Comparison of ENCODE assay signal across 8 cellular contexts in genomic region chr20:58650181-58650775, GRCh38. TPM values are rescaled to one million over a fixed set of nuclear protein-coding genes. Genes with fewer than 3 reads are reported as not detected.
DNase-seq lines count a peak whose midpoint lies in the region; ATAC-seq and TF ChIP-seq lines count a peak whose summit lies in the region.

No MANE protein-coding gene starts in this region.

- peak overlapping the region; percentile 90 for H3K4me3 Mint-ChIP-seq in WTC11
- H3K4me3 Mint-ChIP-seq in dendritic cell treated with granulocyte-macrophage colony-stimulating factor and Interleukin-4, amounts not matched to agents 40 ng/mL and 50 ng/mL, for 4 days = peak overlapping the region; percentile 96

- ATAC-seq in HG02798 (IDR thresholded peaks at IDR 0.05; ENCODE audit: poor library complexity, unreplicated experiment) (peak; percentile 7), WTC11 (peak; percentile 22), thoracic aorta (ENCODE audit: insufficient number of reproducible peaks, low FRiP score, low read depth) (peak; percentile 2), GM19463 (IDR thresholded peaks at IDR 0.05; ENCODE audit: unreplicated experiment) (no peak)

- TF ChIP-seq CTCF in DOHH2 (IDR thresholded peaks at IDR 0.05; ENCODE audit: low read depth, low read length, poor library complexity, severe bottlenecking) (peak; percentile 95), WTC11 (IDR thresholded peaks at IDR 0.05) (no peak), thoracic aorta (IDR thresholded peaks at IDR 0.05) (no peak)

- peak overlapping the region; percentile 69 for H3K4me2 ChIP-seq in DOHH2 (ENCODE audit: low read length)

- H3K9me3 Mint-ChIP-seq in WTC11 = no peaks in the 10 kb centered on the region
- no peaks in the 10 kb centered on the region for H3K9me3 Mint-ChIP-seq in dendritic cell treated with granulocyte-macrophage colony-stimulating factor and Interleukin-4, amounts not matched to agents 40 ng/mL and 50 ng/mL, for 4 days

- CTCF ChIA-PET in WTC11 (lab: Charles Lee) = interaction anchor here (0.5 to 7.3 kb wide), 32 partner anchors 13 to 420 kb away, joined by 3 to 119 read pairs (median 6); partner anchors contain the start of genes GNAS and NPEPL1

- H3K27me3 Mint-ChIP-seq in WTC11 (ENCODE audit: low read depth) = no peaks in the 10 kb centered on the region; the same call in 1 of the 2 replicates
- peaks cover 14% of the 10 kb centered on the region for H3K27me3 Mint-ChIP-seq in dendritic cell treated with granulocyte-macrophage colony-stimulating factor and Interleukin-4, amounts not matched to agents 40 ng/mL and 50 ng/mL, for 4 days

- peaks cover 18% of the 10 kb centered on the region for H4K20me1 ChIP-seq in DOHH2 (ENCODE audit: control insufficient read depth, insufficient read depth, low read depth, low read length)

- H3K4me1 ChIP-seq in DOHH2 (ENCODE audit: control insufficient read depth, low read length) = peaks cover 33% of the 10 kb centered on the region
- H3K4me1 ChIP-seq in mesodermal cell (ENCODE audit: control insufficient read depth, insufficient read depth, low read length, poor library complexity, severe bottlenecking) = peaks cover 9% of the 10 kb centered on the region
- H3K4me1 ChIP-seq in thoracic aorta (ENCODE audit: control insufficient read depth in 1 of 2, low read depth in 2 of 2) = peaks cover 29 to 53% of the 10 kb centered on the region in 2 donors

- no peak overlapping the region for H3K27ac Mint-ChIP-seq in WTC11
- H3K27ac Mint-ChIP-seq in dendritic cell treated with granulocyte-macrophage colony-stimulating factor and Interleukin-4, amounts not matched to agents 40 ng/mL and 50 ng/mL, for 4 days = peak overlapping the region; percentile 99

- H3K27ac ChIP-seq in DOHH2 (ENCODE audit: low read depth, low read length) = peak overlapping the region; percentile 66
- peak overlapping the region; percentile 85 for H3K27ac ChIP-seq in mesodermal cell (ENCODE audit: low read depth, low read length, severe bottlenecking)
- peak overlapping the region; percentile 93 for H3K27ac ChIP-seq in thoracic aorta

- peaks cover 36% of the 10 kb centered on the region for H3K36me3 ChIP-seq in DOHH2 (ENCODE audit: control insufficient read depth, low read length)
- H3K36me3 ChIP-seq in mesodermal cell (ENCODE audit: control insufficient read depth, insufficient read depth, low read length) = peaks cover 3% of the 10 kb centered on the region
- H3K36me3 ChIP-seq in thoracic aorta = no peaks in the 10 kb centered on the region

- WGBS in mesodermal cell (ENCODE audit: insufficient coverage in 2 of 2), 2 experiments = 44 to 61% methylated on average over 47 to 54 of the region's 62 CpGs

- H3K27me3 ChIP-seq in DOHH2 (ENCODE audit: control insufficient read depth, low read length) (peaks cover 10% of the 10 kb centered on the region), thoracic aorta (replicated peaks; ENCODE audit: insufficient read depth) (no peaks in the 10 kb centered on the region)

- intact Hi-C loops in dendritic cell treated with granulocyte-macrophage colony-stimulating factor and Interleukin-4, amounts not matched to agents 40 ng/mL and 50 ng/mL, for 4 days (cut with micrococcal nuclease) = loop anchor here (2.0 to 5.0 kb wide), 4 partner anchors 241 to 413 kb away; partner anchors contain the start of genes ATP5F1E and RAB22A

- H3K9me3 ChIP-seq in DOHH2 (ENCODE audit: control insufficient read depth, insufficient read depth, low read length) (no peaks in the 10 kb centered on the region), mesodermal cell (ENCODE audit: control insufficient read depth, low read length) (no peaks in the 10 kb centered on the region), thoracic aorta (no peaks in the 10 kb centered on the region)

- no peaks in the 10 kb centered on the region for H3K9me2 ChIP-seq in DOHH2 (replicated peaks; ENCODE audit: control insufficient read depth, low read length)

- H3F3A ChIP-seq in DOHH2 (ENCODE audit: control insufficient read depth, insufficient read depth) = no peaks in the 10 kb centered on the region

- DNase-seq in WTC11 (ENCODE audit: low spot score) = no peak
- DNase-seq in thoracic aorta (ENCODE audit: low spot score) = no peak
- no peak for DNase-seq in medulla oblongata (ENCODE audit: extremely low spot score)

- POLR2A ChIA-PET in WTC11 (lab: Charles Lee) = interaction anchor here (0.6 to 4.2 kb wide), 10 partner anchors 10 to 421 kb away, joined by 3 to 25 read pairs (median 7); partner anchors contain the start of gene GNAS

- H3K36me3 Mint-ChIP-seq in WTC11 = no peaks in the 10 kb centered on the region
- H3K36me3 Mint-ChIP-seq in dendritic cell treated with granulocyte-macrophage colony-stimulating factor and Interleukin-4, amounts not matched to agents 40 ng/mL and 50 ng/mL, for 4 days (ENCODE audit: low read depth) = peaks cover 20% of the 10 kb centered on the region

- peaks cover 42% of the 10 kb centered on the region for H3K79me2 ChIP-seq in DOHH2 (ENCODE audit: control insufficient read depth, low read length)

- peaks cover 27% of the 10 kb centered on the region for H3K4me1 Mint-ChIP-seq in WTC11
- peaks cover 29% of the 10 kb centered on the region for H3K4me1 Mint-ChIP-seq in dendritic cell treated with granulocyte-macrophage colony-stimulating factor and Interleukin-4, amounts not matched to agents 40 ng/mL and 50 ng/mL, for 4 days (ENCODE audit: low read depth)

- peak overlapping the region; percentile 86 for H3K4me3 ChIP-seq in DOHH2 (ENCODE audit: low read length)
- H3K4me3 ChIP-seq in mesodermal cell (ENCODE audit: extremely low read depth, insufficient read depth, low read length, poor library complexity, severe bottlenecking) = peak overlapping the region; percentile 83
- H3K4me3 ChIP-seq in thoracic aorta = peak overlapping the region; percentile 96

TF ChIP-seq in WTC11, 78 proteins besides CTCF, POLR2A, EP300 and RAD21 (continues in another document):
- TF ChIP-seq TEAD1 (CRISPR knock-in tag; IDR thresholded peaks at IDR 0.05) = no peak
- TF ChIP-seq TP53 (CRISPR knock-in tag; IDR thresholded peaks at IDR 0.05) = no peak
- no peak for TF ChIP-seq PRDM15 (CRISPR knock-in tag; IDR thresholded peaks at IDR 0.05)
- TF ChIP-seq SP1 (CRISPR knock-in tag; conservative IDR thresholded peaks at IDR 0.05) = peak; percentile 16; the same call in 1 of the 2 replicates
- 0 out of 2 replicates have a peak, but pooled peaks have one; percentile 38 for TF ChIP-seq FOXP1 (CRISPR knock-in tag; IDR thresholded peaks at IDR 0.05; ENCODE audit: borderline replicate concordance)
- TF ChIP-seq, protein P1, sequence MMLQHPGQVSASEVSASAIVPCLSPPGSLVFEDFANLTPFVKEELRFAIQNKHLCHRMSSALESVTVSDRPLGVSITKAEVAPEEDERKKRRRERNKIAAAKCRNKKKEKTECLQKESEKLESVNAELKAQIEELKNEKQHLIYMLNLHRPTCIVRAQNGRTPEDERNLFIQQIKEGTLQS (CRISPR knock-in tag; conservative IDR thresholded peaks at IDR 0.05) = no peak
- no peak for TF ChIP-seq ATF2 (CRISPR knock-in tag; IDR thresholded peaks at IDR 0.05; ENCODE audit: borderline replicate concordance, low read depth)
- no peak for TF ChIP-seq MAX (CRISPR knock-in tag; IDR thresholded peaks at IDR 0.05)
- no peak for TF ChIP-seq ZNF232 (CRISPR knock-in tag; IDR thresholded peaks at IDR 0.05)
- no peak for TF ChIP-seq GTF2I (CRISPR knock-in tag; conservative IDR thresholded peaks at IDR 0.05)
- TF ChIP-seq SMAD3 (CRISPR knock-in tag; IDR thresholded peaks at IDR 0.05; ENCODE audit: borderline replicate concordance) = no peak

RNA-seq across cellular contexts. Expression of gene STX16, which starts 0.8 kb away (rescaled TPM):
- total RNA-seq in WTC11 (2021) = 89.1 to 116 TPM (median 113 TPM) in 3 replicates
- 56.1 TPM for polyA plus RNA-seq in mesodermal cell (2013, experiment 1 of 2)
- polyA plus RNA-seq in mesodermal cell (2013, experiment 2 of 2) = 56.7 TPM
- 100 to 1,000 TPM in 1 of 2 donors, 10 to 100 TPM in 1; 66.3 to 109 TPM for total RNA-seq in thoracic aorta

RNA-seq across cellular contexts. Expression of gene NPEPL1, which starts 42.3 kb away (rescaled TPM):
- total RNA-seq in WTC11 (2021) = 35.3 to 39.9 TPM (median 35.8 TPM) in 3 replicates
- 25.0 TPM for polyA plus RNA-seq in mesodermal cell (2013, experiment 1 of 2)
- 15.7 TPM for polyA plus RNA-seq in mesodermal cell (2013, experiment 2 of 2)
- 10 to 100 TPM; 47.1 to 59.4 TPM for total RNA-seq in thoracic aorta
